Comparison of ENCODE assay signal across 1 cellular context in the genomic region with DNA sequence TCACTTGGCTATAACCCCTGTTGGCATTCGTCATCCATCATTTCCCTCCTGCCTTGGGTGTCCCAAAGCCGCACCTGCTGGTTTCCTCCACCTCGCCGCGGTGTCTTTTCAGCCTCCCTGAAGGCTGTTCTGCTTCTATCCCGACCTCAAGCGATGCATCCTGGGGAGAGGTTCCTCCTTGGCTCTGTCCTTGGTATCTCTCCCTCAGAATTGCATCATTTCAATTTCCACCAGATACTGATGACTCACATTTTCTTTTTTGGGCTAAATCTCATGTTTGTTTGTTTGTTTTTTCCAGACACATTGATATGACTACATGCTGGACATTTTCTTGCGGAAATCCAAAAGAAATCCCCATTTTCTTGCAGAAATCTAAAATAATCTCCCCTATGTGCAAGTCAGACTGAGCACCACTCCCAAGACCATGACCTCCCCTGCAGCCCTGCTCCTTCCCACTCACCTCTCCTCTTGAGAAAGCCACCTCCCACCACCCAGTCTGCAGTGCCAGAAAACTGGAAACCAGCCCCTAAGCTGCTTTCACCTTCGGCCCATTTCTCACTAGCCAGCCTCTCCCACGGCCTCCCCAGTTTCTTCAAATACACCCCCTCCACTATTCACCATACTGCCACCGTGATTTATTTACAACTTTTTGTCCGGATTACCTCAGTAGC.
TF ChIP-seq lines count a peak whose summit lies in the region.

No MANE protein-coding gene starts in this region.

TF ChIP-seq in HEK293, 187 proteins besides CTCF, POLR2A, EP300 and RAD21 (continued from another document):
- TF ChIP-seq, protein P1, sequence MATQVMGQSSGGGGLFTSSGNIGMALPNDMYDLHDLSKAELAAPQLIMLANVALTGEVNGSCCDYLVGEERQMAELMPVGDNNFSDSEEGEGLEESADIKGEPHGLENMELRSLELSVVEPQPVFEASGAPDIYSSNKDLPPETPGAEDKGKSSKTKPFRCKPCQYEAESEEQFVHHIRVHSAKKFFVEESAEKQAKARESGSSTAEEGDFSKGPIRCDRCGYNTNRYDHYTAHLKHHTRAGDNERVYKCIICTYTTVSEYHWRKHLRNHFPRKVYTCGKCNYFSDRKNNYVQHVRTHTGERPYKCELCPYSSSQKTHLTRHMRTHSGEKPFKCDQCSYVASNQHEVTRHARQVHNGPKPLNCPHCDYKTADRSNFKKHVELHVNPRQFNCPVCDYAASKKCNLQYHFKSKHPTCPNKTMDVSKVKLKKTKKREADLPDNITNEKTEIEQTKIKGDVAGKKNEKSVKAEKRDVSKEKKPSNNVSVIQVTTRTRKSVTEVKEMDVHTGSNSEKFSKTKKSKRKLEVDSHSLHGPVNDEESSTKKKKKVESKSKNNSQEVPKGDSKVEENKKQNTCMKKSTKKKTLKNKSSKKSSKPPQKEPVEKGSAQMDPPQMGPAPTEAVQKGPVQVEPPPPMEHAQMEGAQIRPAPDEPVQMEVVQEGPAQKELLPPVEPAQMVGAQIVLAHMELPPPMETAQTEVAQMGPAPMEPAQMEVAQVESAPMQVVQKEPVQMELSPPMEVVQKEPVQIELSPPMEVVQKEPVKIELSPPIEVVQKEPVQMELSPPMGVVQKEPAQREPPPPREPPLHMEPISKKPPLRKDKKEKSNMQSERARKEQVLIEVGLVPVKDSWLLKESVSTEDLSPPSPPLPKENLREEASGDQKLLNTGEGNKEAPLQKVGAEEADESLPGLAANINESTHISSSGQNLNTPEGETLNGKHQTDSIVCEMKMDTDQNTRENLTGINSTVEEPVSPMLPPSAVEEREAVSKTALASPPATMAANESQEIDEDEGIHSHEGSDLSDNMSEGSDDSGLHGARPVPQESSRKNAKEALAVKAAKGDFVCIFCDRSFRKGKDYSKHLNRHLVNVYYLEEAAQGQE (tag by site-specific recombination; IDR thresholded peaks at IDR 0.05) = peak; percentile 88
TF ChIP-seq in HEK293: peak in this region for 4.
